In genomic region chr1:205301842-205302588, GRCh38 we compare ENCODE assay signal across 11 cellular contexts. TPM values are rescaled to one million over a fixed set of nuclear protein-coding genes. Genes with fewer than 3 reads are reported as not detected.
A peak's percentile ranks its signal among the peaks of the same experiment; 100 is the strongest.
DNase-seq lines count a peak whose midpoint lies in the region; ATAC-seq and TF ChIP-seq lines count a peak whose summit lies in the region.
"Had no signal": no experiment of that assay in that cellular context is flagged by ENCODE, and none has a peak within 500 bp of the region (broad histone marks: within the 10 kb centered on the region; RNA-seq: fewer than 3 reads in every experiment).

No MANE protein-coding gene starts in this region.

- H3K79me2 ChIP-seq in Karpas-422 (ENCODE audit: low read length) = no peaks in the 10 kb centered on the region

- H3K27me3 Mint-ChIP-seq in activated CD8-positive, alpha-beta T cell treated with anti-CD3 and anti-CD28 coated beads, Interleukin-2, amount 10 ng/mL, durations not matched to agents 7 days and 5 days (ENCODE audit: low read depth) = peaks cover 2% of the 10 kb centered on the region

- H3K9me3 Mint-ChIP-seq in activated CD8-positive, alpha-beta T cell treated with anti-CD3 and anti-CD28 coated beads, Interleukin-2, amount 10 ng/mL, durations not matched to agents 7 days and 5 days (ENCODE audit: insufficient read depth) = no peaks in the 10 kb centered on the region

- H2AFZ ChIP-seq in Karpas-422 (ENCODE audit: low read length) = no peak overlapping the region

- peak overlapping the region; percentile 52 for H3K4me2 ChIP-seq in Karpas-422 (ENCODE audit: low read depth, low read length, poor library complexity, severe bottlenecking)

- H3K4me1 Mint-ChIP-seq in activated CD8-positive, alpha-beta T cell treated with anti-CD3 and anti-CD28 coated beads, Interleukin-2, amount 10 ng/mL, durations not matched to agents 7 days and 5 days (ENCODE audit: low read depth) = peaks cover 8% of the 10 kb centered on the region

- CTCF ChIA-PET in activated CD8-positive, alpha-beta T cell treated with anti-CD3 and anti-CD28 coated beads, Interleukin-2, amount 10 ng/mL, durations not matched to agents 7 days and 5 days (lab: Charles Lee) = interaction anchor here (1.4 to 3.5 kb wide), 2 partner anchors 23 to 28 kb away, joined by 3 to 12 read pairs; no protein-coding TSS in a partner anchor

- H3K27me3 ChIP-seq in Karpas-422 (ENCODE audit: low read length) = no peaks in the 10 kb centered on the region

- H3K9me2 ChIP-seq in Karpas-422 (replicated peaks; ENCODE audit: insufficient read depth, low read length) = no peaks in the 10 kb centered on the region

- H3K36me3 Mint-ChIP-seq in activated CD8-positive, alpha-beta T cell treated with anti-CD3 and anti-CD28 coated beads, Interleukin-2, amount 10 ng/mL, durations not matched to agents 7 days and 5 days (ENCODE audit: low read depth) = peaks cover 6% of the 10 kb centered on the region

- peak overlapping the region; percentile 39; the same call in 1 of the 2 replicates for H3K9ac ChIP-seq in Karpas-422 (ENCODE audit: low read length)

- H3K4me1 ChIP-seq in Karpas-422 (ENCODE audit: low read length) (peaks cover 24% of the 10 kb centered on the region), mucosa of descending colon (ENCODE audit: low read depth) (peaks cover 15% of the 10 kb centered on the region)

- peak; percentile 55 for DNase-seq in ACHN
- no peak for DNase-seq in Karpas-422
- no peak for DNase-seq in mucosa of descending colon
- DNase-seq in HUDEP-2 (lab: John Stamatoyannopoulos, UW; ENCODE audit: unreplicated experiment in 76 of 76) = no peak
- no peak for DNase-seq in activated CD8-positive, alpha-beta T cell treated with anti-CD3 and anti-CD28 coated beads, Interleukin-2, amount 10 ng/mL, durations not matched to agents 7 days and 5 days
- DNase-seq in NOMO-1 (lab: John Stamatoyannopoulos, UW; ENCODE audit: unreplicated experiment in 2 of 2) = no peak
- DNase-seq: activated gamma-delta T cell, right cardiac atrium had no signal

- H3K27ac Mint-ChIP-seq in activated CD8-positive, alpha-beta T cell treated with anti-CD3 and anti-CD28 coated beads, Interleukin-2, amount 10 ng/mL, durations not matched to agents 7 days and 5 days = no peak overlapping the region

- peak; percentile 14 for ATAC-seq in mucosa of descending colon
- no peak for ATAC-seq in GM18511 (IDR thresholded peaks at IDR 0.05; ENCODE audit: unreplicated experiment)
- no peak for ATAC-seq in activated CD8-positive, alpha-beta T cell treated with anti-CD3 and anti-CD28 coated beads, Interleukin-2, amount 10 ng/mL, durations not matched to agents 7 days and 5 days

- H3K27ac ChIP-seq in Karpas-422 (ENCODE audit: low read length) (no peak overlapping the region), cingulate gyrus (ENCODE audit: low read depth, low read length) (peak overlapping the region; percentile 10)
- H3K27ac ChIP-seq: C4-2B had no signal

- POLR2A ChIA-PET in activated CD8-positive, alpha-beta T cell treated with anti-CD3 and anti-CD28 coated beads, Interleukin-2, amount 10 ng/mL, durations not matched to agents 7 days and 5 days (lab: Charles Lee) = no interaction called here

- intact Hi-C loops in mucosa of descending colon (cut with DNase I, micrococcal nuclease) = no loop called here

- H3K4me3 Mint-ChIP-seq in activated CD8-positive, alpha-beta T cell treated with anti-CD3 and anti-CD28 coated beads, Interleukin-2, amount 10 ng/mL, durations not matched to agents 7 days and 5 days = no peak overlapping the region

- no peaks in the 10 kb centered on the region for H4K20me1 ChIP-seq in Karpas-422 (ENCODE audit: insufficient read depth, low read depth, low read length)

- TF ChIP-seq CTCF in mucosa of descending colon (IDR thresholded peaks at IDR 0.05) = no peak

- H3K4me3 ChIP-seq in Karpas-422 (ENCODE audit: low read length) (no peak overlapping the region), mucosa of descending colon (no peak overlapping the region)

- in situ Hi-C loops in ACHN (cut with HindIII; ENCODE audit: low pct_ligation_motif_present, low pct_unique_long_range_greater_than_20kb, low sequenced_read_pairs) = no loop called here

- H3K9me3 ChIP-seq in Karpas-422 (ENCODE audit: low read length) (no peaks in the 10 kb centered on the region), mucosa of descending colon (no peaks in the 10 kb centered on the region)

- no peaks in the 10 kb centered on the region for H3K36me3 ChIP-seq in Karpas-422 (ENCODE audit: insufficient read depth, low read length)
- no peaks in the 10 kb centered on the region for H3K36me3 ChIP-seq in mucosa of descending colon (ENCODE audit: low read depth)

RNA-seq across cellular contexts. Expression of gene NUAK2, which starts 19.5 kb away (rescaled TPM):
- 1.4 TPM in 2 replicates for total RNA-seq in Karpas-422 (2014; rRNA removed; shearing (Covaris generic); ENCODE audit: low replicate concordance)
- total RNA-seq in mucosa of descending colon = 10 to 100 TPM; 16.5 to 50.8 (median 29.5) TPM
- total RNA-seq in activated CD8-positive, alpha-beta T cell treated with anti-CD3 and anti-CD28 coated beads, Interleukin-2, amount 10 ng/mL, durations not matched to agents 7 days and 5 days = 1 to 10 TPM; 1.6 TPM

RNA-seq across cellular contexts. Expression of gene KLHDC8A, which starts 54.7 kb away (rescaled TPM):
- not detected in 2 replicates for total RNA-seq in Karpas-422 (2014; rRNA removed; shearing (Covaris generic); ENCODE audit: low replicate concordance)
- total RNA-seq in mucosa of descending colon = 1 to 10 TPM in 1 of 3 donors, under 1 TPM in 2; 0.17 to 1.8 (median 0.78) TPM
- not detected for total RNA-seq in activated CD8-positive, alpha-beta T cell treated with anti-CD3 and anti-CD28 coated beads, Interleukin-2, amount 10 ng/mL, durations not matched to agents 7 days and 5 days
